12 cellular contexts compared by ENCODE assay signal in genomic region chr15:50463423-50464358, GRCh38. TPM values are rescaled to one million over a fixed set of nuclear protein-coding genes. Genes with fewer than 3 reads are reported as not detected.
DNase-seq lines count a peak whose midpoint lies in the region; ATAC-seq, FAIRE-seq and TF ChIP-seq lines count a peak whose summit lies in the region.
"Had no signal": no experiment of that assay in that cellular context is flagged by ENCODE, and none has a peak within 500 bp of the region (broad histone marks: within the 10 kb centered on the region; RNA-seq: fewer than 3 reads in every experiment).

No MANE protein-coding gene starts in this region.

- H3K9me3 ChIP-seq in SJSA1 (replicated peaks) = no peaks in the 10 kb centered on the region
- no peaks in the 10 kb centered on the region for H3K9me3 ChIP-seq in endothelial cell of umbilical vein (replicated peaks; ENCODE audit: control insufficient read depth, insufficient read depth, low read length)
- H3K9me3 ChIP-seq: thoracic aorta had no signal

- no peak overlapping the region for H3K4me2 ChIP-seq in endothelial cell of umbilical vein (ENCODE audit: insufficient read depth, low read length)

- H3K36me3 ChIP-seq in SJSA1 (peaks cover 49% of the 10 kb centered on the region), endothelial cell of umbilical vein (ENCODE audit: control insufficient read depth in 2 of 2, extremely low read depth in 1 of 2, insufficient read depth in 2 of 2, low read length in 2 of 2) (peaks cover 0 to 3% of the 10 kb centered on the region in 2 experiments)

- H3K4me1 ChIP-seq in SJSA1 (replicated peaks) (peaks cover 12% of the 10 kb centered on the region), endothelial cell of umbilical vein (ENCODE audit: control insufficient read depth, extremely low read depth, insufficient read depth, low read length) (no peaks in the 10 kb centered on the region)

- H3K27me3 ChIP-seq in SJSA1 (replicated peaks) (no peaks in the 10 kb centered on the region), endothelial cell of umbilical vein (ENCODE audit: control insufficient read depth in 2 of 2, insufficient read depth in 2 of 2, low read length in 2 of 2) (no peaks in the 10 kb centered on the region)

- H3K4me3 ChIP-seq in SJSA1 = no peak overlapping the region
- no peak overlapping the region for H3K4me3 ChIP-seq in endothelial cell of umbilical vein (replicated peaks in 1 of 3; ENCODE audit: insufficient read depth in 1 of 3, low read depth in 1 of 3, low read length in 3 of 3)
- H3K4me3 ChIP-seq: thoracic aorta had no signal

- H3K9me1 ChIP-seq in endothelial cell of umbilical vein (replicated peaks; ENCODE audit: control insufficient read depth, extremely low read depth, insufficient read depth, low read length) = no peaks in the 10 kb centered on the region

- H3K27ac ChIP-seq in SJSA1 = 0 out of 2 replicates have a peak overlapping the region, but pooled peaks have one; percentile 6
- no peak overlapping the region for H3K27ac ChIP-seq in endothelial cell of umbilical vein (ENCODE audit: insufficient read depth, low read depth, low read length)
- H3K27ac ChIP-seq: thoracic aorta, WERI-Rb-1 had no signal

- no peak overlapping the region for H3K9ac ChIP-seq in endothelial cell of umbilical vein (replicated peaks; ENCODE audit: extremely low read depth, insufficient read depth, low read length)

- ATAC-seq in GM18858 (IDR thresholded peaks at IDR 0.05; ENCODE audit: unreplicated experiment) = peak; percentile 44
- no peak for ATAC-seq in GM19452 (IDR thresholded peaks at IDR 0.05; ENCODE audit: unreplicated experiment)

- peak; percentile 46 for FAIRE-seq in endothelial cell of umbilical vein (lab: Jason Lieb, UNC)

- intact Hi-C loops in endothelial cell of umbilical vein (cut with micrococcal nuclease) = no loop called here

- DNase-seq in SJSA1 (ENCODE audit: low read depth in 1 of 2, low spot score in 2 of 2) (peak in 1 of 2 experiments; percentile 12), endothelial cell of umbilical vein (ENCODE audit: low read depth, low spot score) (peak; percentile 36), pons (ENCODE audit: low spot score) (peak; percentile 17), SIG-M5 treated with dmso at 0.1 percent for 504 hours (lab: John Stamatoyannopoulos, UW; ENCODE audit: unreplicated experiment) (no peak), UCSD-AML1 (lab: John Stamatoyannopoulos, UW; ENCODE audit: unreplicated experiment) (no peak)
- DNase-seq: activated gamma-delta T cell, NCI-H2227 treated with DMSO at 0.1 percent for 48 hours, nucleus accumbens, WERI-Rb-1 had no signal

- H3K79me2 ChIP-seq in endothelial cell of umbilical vein (ENCODE audit: control insufficient read depth, insufficient read depth, low read length) = no peaks in the 10 kb centered on the region

- H2AFZ ChIP-seq in endothelial cell of umbilical vein (ENCODE audit: low read depth, low read length) = no peak overlapping the region

- no peak for TF ChIP-seq CTCF in endothelial cell of umbilical vein (IDR thresholded peaks at IDR 0.05; ENCODE audit: extremely low read depth in 1 of 2, insufficient read depth in 1 of 2, low read depth in 1 of 2, low read length in 2 of 2)

- CTCF ChIA-PET in endothelial cell of umbilical vein (lab: Charles Lee) = interaction anchor here (0.6 to 1.0 kb wide), 2 partner anchors 34 to 324 kb away, joined by 3 to 7 read pairs; no protein-coding TSS in a partner anchor

- BruUV-seq in endothelial cell of umbilical vein (replicated peaks; lab: Mats Ljungman, UMichigan) = no TSS peak

- dilution Hi-C loops in endothelial cell of umbilical vein (cut with MboI; ENCODE audit: extremely low pct_ligation_motif_present, low sequenced_read_pairs) = no loop called here

- POLR2A ChIA-PET in endothelial cell of umbilical vein (lab: Charles Lee) = no interaction called here

- no peak for TF ChIP-seq POLR2A in endothelial cell of umbilical vein (IDR thresholded peaks at IDR 0.05; ENCODE audit: low read depth, low read length)

- H4K20me1 ChIP-seq in endothelial cell of umbilical vein (replicated peaks; ENCODE audit: control insufficient read depth, extremely low read depth, insufficient read depth, low read length) = no peaks in the 10 kb centered on the region

TF ChIP-seq in endothelial cell of umbilical vein, 7 proteins besides CTCF, POLR2A, EP300 and RAD21:
- TF ChIP-seq, protein P1, sequence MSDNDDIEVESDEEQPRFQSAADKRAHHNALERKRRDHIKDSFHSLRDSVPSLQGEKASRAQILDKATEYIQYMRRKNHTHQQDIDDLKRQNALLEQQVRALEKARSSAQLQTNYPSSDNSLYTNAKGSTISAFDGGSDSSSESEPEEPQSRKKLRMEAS (IDR thresholded peaks at IDR 0.05; ENCODE audit: insufficient read depth, insufficient read length) = no peak
- no peak for TF ChIP-seq FOS (IDR thresholded peaks at IDR 0.05; ENCODE audit: borderline replicate concordance, insufficient read depth, low read length)
- TF ChIP-seq EZH2 (IDR thresholded peaks at IDR 0.05; ENCODE audit: borderline replicate concordance, low read depth, low read length, severe bottlenecking) = no peak
- no peak for TF ChIP-seq POLR2AphosphoS5 (IDR thresholded peaks at IDR 0.05; ENCODE audit: insufficient read depth, low read depth, low read length)
- TF ChIP-seq MYC (IDR thresholded peaks at IDR 0.05; ENCODE audit: low read depth, low read length) = no peak
- no peak for TF ChIP-seq JUN (IDR thresholded peaks at IDR 0.05; ENCODE audit: borderline replicate concordance, insufficient read depth, insufficient read length, low read depth)
- TF ChIP-seq GATA2 (IDR thresholded peaks at IDR 0.05; ENCODE audit: insufficient read depth, insufficient read length, low read depth, low read length) = no peak

RNA-seq across cellular contexts. Expression of gene USP8, which starts 39.5 kb away (rescaled TPM):
- 57.5 and 63.3 TPM in 2 replicates for total RNA-seq in SJSA1 (2014; rRNA removed; shearing (Covaris generic))
- 44.8 and 47.0 TPM in 2 replicates for total RNA-seq in endothelial cell of umbilical vein
- 14.0 and 19.0 TPM in 2 replicates for polyA plus RNA-seq in endothelial cell of umbilical vein
- polyA plus RNA-seq in endothelial cell of umbilical vein (2011; cell fraction: cytosol; rRNA removed) = 18.8 and 19.5 TPM in 2 replicates
- 41.3 and 52.0 TPM in 2 replicates for polyA plus RNA-seq in endothelial cell of umbilical vein (2011; cell fraction: nucleus; rRNA removed)
- 31.5 and 40.0 TPM in 2 replicates for polyA plus RNA-seq in endothelial cell of umbilical vein (2012)
- polyA minus RNA-seq in endothelial cell of umbilical vein = 40.5 and 49.0 TPM in 2 replicates
- 41.3 TPM for polyA minus RNA-seq in endothelial cell of umbilical vein (2011; cell fraction: cytosol; rRNA and poly(A)+ RNA removed)
- 51.0 and 58.8 TPM in 2 replicates for polyA minus RNA-seq in endothelial cell of umbilical vein (2011; cell fraction: nucleus; rRNA and poly(A)+ RNA removed)

Comparison
In these comparisons a context has a peak if more than half of its experiments do, and no peak if none do; other contexts are left out.
1. DNase-seq: peak in endothelial cell of umbilical vein (single experiment) and pons (single experiment); none in SIG-M5 treated with dmso at 0.1 percent for 504 hours (single experiment) and UCSD-AML1 (single experiment).